8 cellular contexts compared by ENCODE assay signal in genomic region chr4:128427832-128428366, GRCh38.
DNase-seq lines count a peak whose midpoint lies in the region; ATAC-seq and TF ChIP-seq lines count a peak whose summit lies in the region.

No MANE protein-coding gene starts in this region.

- H3K36me3 ChIP-seq in kidney epithelial cell (ENCODE audit: control insufficient read depth, insufficient read depth, low read length): no peaks in the 10 kb centered on the region

- no peak overlapping the region for H3K4me3 Mint-ChIP-seq in WTC11
- no peak overlapping the region for H3K4me3 Mint-ChIP-seq in activated T-helper 17 cell treated with anti-CD3 and anti-CD28 coated beads, Interleukin-2, amount 50 U/mL, for 72 hours

- ATAC-seq in WTC11: peak; percentile 43; the same call in 1 of the 2 replicates
- ATAC-seq in activated T-helper 17 cell treated with anti-CD3 and anti-CD28 coated beads, Interleukin-2, amount 50 U/mL, for 72 hours (replicated peaks): no peak
- ATAC-seq in HG03432 (IDR thresholded peaks at IDR 0.05; ENCODE audit: unreplicated experiment): no peak
- ATAC-seq in HG02938 (IDR thresholded peaks at IDR 0.05; ENCODE audit: unreplicated experiment): no peak

- no peaks in the 10 kb centered on the region; the same call in none of the 2 replicates for H3K36me3 Mint-ChIP-seq in WTC11
- H3K36me3 Mint-ChIP-seq in activated T-helper 17 cell treated with anti-CD3 and anti-CD28 coated beads, Interleukin-2, amount 50 U/mL, for 72 hours (ENCODE audit: low read depth): no peaks in the 10 kb centered on the region

- H3K4me1 Mint-ChIP-seq in WTC11: no peaks in the 10 kb centered on the region
- no peaks in the 10 kb centered on the region for H3K4me1 Mint-ChIP-seq in activated T-helper 17 cell treated with anti-CD3 and anti-CD28 coated beads, Interleukin-2, amount 50 U/mL, for 72 hours

- CTCF ChIA-PET in WTC11 (lab: Charles Lee): interaction anchor here (1.5 kb wide), 1 partner anchor 11 kb away, joined by 5 read pairs; no protein-coding TSS in a partner anchor

- H3K27ac Mint-ChIP-seq in WTC11: no peak overlapping the region
- H3K27ac Mint-ChIP-seq in activated T-helper 17 cell treated with anti-CD3 and anti-CD28 coated beads, Interleukin-2, amount 50 U/mL, for 72 hours: no peak overlapping the region

- peak; percentile 3 for DNase-seq in G401 (ENCODE audit: low spot score)
- DNase-seq in NCI-H1694 treated with DMSO at 0.1 percent for 48 hours (lab: John Stamatoyannopoulos, UW): peak; percentile 44
- no peak for DNase-seq in WTC11 (ENCODE audit: low spot score)
- peak; percentile 82 for DNase-seq in kidney epithelial cell (ENCODE audit: low read depth)
- DNase-seq in T-helper 1 cell: no peak

- in situ Hi-C loops in G401 (cut with HindIII; ENCODE audit: low sequenced_read_pairs): no loop called here

- H3K27me3 Mint-ChIP-seq in WTC11 (ENCODE audit: low read depth): no peaks in the 10 kb centered on the region
- no peaks in the 10 kb centered on the region for H3K27me3 Mint-ChIP-seq in activated T-helper 17 cell treated with anti-CD3 and anti-CD28 coated beads, Interleukin-2, amount 50 U/mL, for 72 hours

- no peaks in the 10 kb centered on the region for H3K27me3 ChIP-seq in kidney epithelial cell (ENCODE audit: control insufficient read depth, insufficient read depth, low read length)

- peaks cover 31% of the 10 kb centered on the region for H3K9me3 Mint-ChIP-seq in WTC11
- peaks cover 4% of the 10 kb centered on the region for H3K9me3 Mint-ChIP-seq in activated T-helper 17 cell treated with anti-CD3 and anti-CD28 coated beads, Interleukin-2, amount 50 U/mL, for 72 hours

- no peak for TF ChIP-seq CTCF in WTC11 (IDR thresholded peaks at IDR 0.05)
- peak; percentile 53 for TF ChIP-seq CTCF in kidney epithelial cell (IDR thresholded peaks at IDR 0.05; ENCODE audit: insufficient read depth, low read length, poor library complexity, severe bottlenecking)

- peak overlapping the region; percentile 30 for H3K4me3 ChIP-seq in kidney epithelial cell (ENCODE audit: low read depth, low read length)

- POLR2A ChIA-PET in WTC11 (lab: Charles Lee): no interaction called here

TF ChIP-seq in WTC11, 78 proteins besides CTCF, POLR2A, EP300 and RAD21:
- TF ChIP-seq HMGA2 (CRISPR knock-in tag; IDR thresholded peaks at IDR 0.05): no peak
- TF ChIP-seq ZNF317 (CRISPR knock-in tag; IDR thresholded peaks at IDR 0.05; ENCODE audit: borderline replicate concordance, low read depth): no peak
- no peak for TF ChIP-seq IRF2 (CRISPR knock-in tag; IDR thresholded peaks at IDR 0.05; ENCODE audit: borderline replicate concordance, low read depth)
- no peak for TF ChIP-seq JUN (CRISPR knock-in tag; IDR thresholded peaks at IDR 0.05)
- TF ChIP-seq NR1H2 (CRISPR knock-in tag; IDR thresholded peaks at IDR 0.05): no peak
- no peak for TF ChIP-seq SOX15 (CRISPR knock-in tag; IDR thresholded peaks at IDR 0.05)
- TF ChIP-seq USF1 (CRISPR knock-in tag; IDR thresholded peaks at IDR 0.05): no peak
- no peak for TF ChIP-seq ZNF232 (CRISPR knock-in tag; IDR thresholded peaks at IDR 0.05)
- no peak for TF ChIP-seq ZSCAN18 (CRISPR knock-in tag; IDR thresholded peaks at IDR 0.05)
- TF ChIP-seq MAX (CRISPR knock-in tag; IDR thresholded peaks at IDR 0.05): no peak
- TF ChIP-seq TP53 (CRISPR knock-in tag; IDR thresholded peaks at IDR 0.05): no peak
- no peak for TF ChIP-seq PRRX2 (CRISPR knock-in tag; IDR thresholded peaks at IDR 0.05)
- no peak for TF ChIP-seq ZNF532 (CRISPR knock-in tag; IDR thresholded peaks at IDR 0.05; ENCODE audit: borderline replicate concordance)
- TF ChIP-seq SMAD3 (CRISPR knock-in tag; IDR thresholded peaks at IDR 0.05; ENCODE audit: borderline replicate concordance): no peak
- TF ChIP-seq E2F5 (CRISPR knock-in tag; IDR thresholded peaks at IDR 0.05): no peak
- TF ChIP-seq FOXK1 (CRISPR knock-in tag; IDR thresholded peaks at IDR 0.05): no peak
- no peak for TF ChIP-seq JAZF1 (CRISPR knock-in tag; IDR thresholded peaks at IDR 0.05)
TF ChIP-seq in WTC11: peak in this region for 0.

Comparison
In these comparisons a context has a peak if more than half of its experiments do, and no peak if none do; other contexts are left out.
1. DNase-seq: peak in G401 (single experiment), NCI-H1694 treated with DMSO at 0.1 percent for 48 hours (single experiment) and kidney epithelial cell (single experiment); none in WTC11 (single experiment) and T-helper 1 cell (0 of 5).